ENCODE assay signal across 28 cellular contexts in genomic region chr1:17301767-17302166, GRCh38. TPM values are rescaled to one million over a fixed set of nuclear protein-coding genes. Genes with fewer than 3 reads are reported as not detected.
DNase-seq lines count a peak whose midpoint lies in the region; ATAC-seq and TF ChIP-seq lines count a peak whose summit lies in the region.
"Had no signal": no experiment of that assay in that cellular context is flagged by ENCODE, and none has a peak within 500 bp of the region (broad histone marks: within the 10 kb centered on the region; RNA-seq: fewer than 3 reads in every experiment).

No MANE protein-coding gene starts in this region.

- no peaks in the 10 kb centered on the region for H3K27me3 ChIP-seq in neutrophil
- no peaks in the 10 kb centered on the region for H3K27me3 ChIP-seq in right cardiac atrium (ENCODE audit: control insufficient read depth, insufficient read depth)

- H3K27ac ChIP-seq in neutrophil (peak overlapping the region; percentile 95), right cardiac atrium (ENCODE audit: low read length) (no peak overlapping the region)
- H3K27ac ChIP-seq: A549, GM23248, RWPE1 had no signal

- no peak overlapping the region for H3K4me3 ChIP-seq in neutrophil (ENCODE audit: low read depth in 1 of 2, low read length in 1 of 2)
- no peak overlapping the region for H3K4me3 ChIP-seq in right cardiac atrium (ENCODE audit: low read length)
- H3K4me3 ChIP-seq: A549, GM23248 had no signal

- H3K9me3 ChIP-seq in neutrophil (no peaks in the 10 kb centered on the region), right cardiac atrium (ENCODE audit: control insufficient read depth, low read length) (peaks cover 4% of the 10 kb centered on the region)
- H3K9me3 ChIP-seq: A549 had no signal

- WGBS in right cardiac atrium, result 81% methylated on average over 5 of the region's 5 CpGs

- peaks cover 45 to 50% of the 10 kb centered on the region in 2 experiments for H3K4me1 ChIP-seq in neutrophil (ENCODE audit: control insufficient read depth in 1 of 2, insufficient read depth in 1 of 2, low read depth in 1 of 2, low read length in 1 of 2)
- H3K4me1 ChIP-seq in right cardiac atrium (ENCODE audit: control insufficient read depth, insufficient read depth, low read length), result no peaks in the 10 kb centered on the region

- no peak for TF ChIP-seq CTCF in neutrophil (IDR thresholded peaks at IDR 0.05)

- intact Hi-C loops in right cardiac atrium (cut with DNase I), result no loop called here

- H3K36me3 ChIP-seq in neutrophil, result no peaks in the 10 kb centered on the region

- ATAC-seq in right cardiac atrium, result no peak
- ATAC-seq: A549, HepG2, Panc1 had no signal

- DNase-seq in DMS 273 treated with DMSO at 0.1 percent for 48 hours (lab: John Stamatoyannopoulos, UW) (peak; percentile 11), NCI-H1694 (lab: John Stamatoyannopoulos, UW) (peak; percentile 81), NCI-H524 treated with DMSO at 0.1 percent for 48 hours (lab: John Stamatoyannopoulos, UW) (peak; percentile 55), foreskin melanocyte (no peak), right cardiac atrium (no peak), NCI-H2081 (lab: John Stamatoyannopoulos, UW) (no peak)
- DNase-seq: C1 segment of cervical spinal cord; CD4-positive, alpha-beta memory T cell; COR-L47; DMS153; GM23248; H7; HFFc6; Kasumi-1; NCI-H1105; NCI-H1436 treated with DMSO at 0.1 percent for 48 hours; NCI-H2029; NCI-H345; NCI-H510A treated with DMSO at 0.1 percent for 48 hours; NCI-H774; SHP77; T-helper 1 cell had no signal

RNA-seq across cellular contexts. Expression of gene PADI4, which starts 6.2 kb away (rescaled TPM):
- total RNA-seq in right cardiac atrium, result under 1 TPM in 2 of 4 donors, not detected in 2; 0.18 to 0.40 TPM
- 0.05 TPM for polyA plus RNA-seq in right cardiac atrium
- total RNA-seq: GM23248, HFFc6, SK-MEL-5 had no signal
- polyA plus RNA-seq: A549, GM23248 had no signal

RNA-seq across cellular contexts. Expression of gene PADI3, which starts 52.9 kb away (rescaled TPM):
- not detected for total RNA-seq in right cardiac atrium
- not detected for polyA plus RNA-seq in right cardiac atrium
- total RNA-seq: CD4-positive, alpha-beta memory T cell; GM23248; HepG2 had no signal
- polyA plus RNA-seq: CD4-positive, alpha-beta memory T cell; GM23248; HepG2 had no signal

Comparison
In these comparisons a context has a peak if more than half of its experiments do, and no peak if none do; other contexts are left out.
1. DNase-seq: peak in DMS 273 treated with DMSO at 0.1 percent for 48 hours (single experiment), NCI-H1694 (single experiment) and NCI-H524 treated with DMSO at 0.1 percent for 48 hours (single experiment); none in foreskin melanocyte (single experiment), right cardiac atrium (0 of 3) and NCI-H2081 (0 of 2).